ENCODE assay signal across 2 cellular contexts in genomic region chr10:78700816-78701520, GRCh38.
TF ChIP-seq lines count a peak whose summit lies in the region.

No MANE protein-coding gene starts in this region.

TF ChIP-seq in IMR-90, 13 proteins besides CTCF, POLR2A, EP300 and RAD21:
- TF ChIP-seq SMC3 (IDR thresholded peaks at IDR 0.05; ENCODE audit: low read depth, low read length) = no peak
- TF ChIP-seq CEBPB (IDR thresholded peaks at IDR 0.05; ENCODE audit: low read depth, low read length) = no peak
- no peak for TF ChIP-seq NFE2L2 (IDR thresholded peaks at IDR 0.05; ENCODE audit: low read depth, low read length)
- TF ChIP-seq USF2 (IDR thresholded peaks at IDR 0.05; ENCODE audit: low read depth, low read length) = no peak
- TF ChIP-seq FOS (IDR thresholded peaks at IDR 0.05; ENCODE audit: low read depth, low read length) = no peak
- TF ChIP-seq BHLHE40 (IDR thresholded peaks at IDR 0.05; ENCODE audit: low read depth, low read length) = no peak
- TF ChIP-seq RCOR1 (IDR thresholded peaks at IDR 0.05; ENCODE audit: insufficient replicate concordance, low read length) = no peak
- TF ChIP-seq CHD1 (IDR thresholded peaks at IDR 0.05; ENCODE audit: low read depth, low read length) = no peak
- no peak for TF ChIP-seq RFX5 (IDR thresholded peaks at IDR 0.05; ENCODE audit: low read depth, low read length)
- no peak for TF ChIP-seq MAZ (IDR thresholded peaks at IDR 0.05; ENCODE audit: borderline replicate concordance, low read depth, low read length)
- TF ChIP-seq, protein P1, sequence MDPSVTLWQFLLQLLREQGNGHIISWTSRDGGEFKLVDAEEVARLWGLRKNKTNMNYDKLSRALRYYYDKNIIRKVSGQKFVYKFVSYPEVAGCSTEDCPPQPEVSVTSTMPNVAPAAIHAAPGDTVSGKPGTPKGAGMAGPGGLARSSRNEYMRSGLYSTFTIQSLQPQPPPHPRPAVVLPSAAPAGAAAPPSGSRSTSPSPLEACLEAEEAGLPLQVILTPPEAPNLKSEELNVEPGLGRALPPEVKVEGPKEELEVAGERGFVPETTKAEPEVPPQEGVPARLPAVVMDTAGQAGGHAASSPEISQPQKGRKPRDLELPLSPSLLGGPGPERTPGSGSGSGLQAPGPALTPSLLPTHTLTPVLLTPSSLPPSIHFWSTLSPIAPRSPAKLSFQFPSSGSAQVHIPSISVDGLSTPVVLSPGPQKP (IDR thresholded peaks at IDR 0.05; ENCODE audit: borderline replicate concordance, low read depth, low read length) = no peak
- TF ChIP-seq MXI1 (IDR thresholded peaks at IDR 0.05; ENCODE audit: borderline replicate concordance, low read depth, low read length) = no peak
- TF ChIP-seq MAFK (IDR thresholded peaks at IDR 0.05; ENCODE audit: low read depth, low read length) = no peak
TF ChIP-seq in IMR-90: peak in this region for 0.

TF ChIP-seq in endothelial cell of umbilical vein, 7 proteins besides CTCF, POLR2A, EP300 and RAD21:
- TF ChIP-seq MYC (IDR thresholded peaks at IDR 0.05; ENCODE audit: low read depth, low read length) (no peak), EZH2 (IDR thresholded peaks at IDR 0.05; ENCODE audit: borderline replicate concordance, low read depth, low read length, severe bottlenecking) (no peak), GATA2 (IDR thresholded peaks at IDR 0.05; ENCODE audit: insufficient read depth, insufficient read length, low read depth, low read length) (no peak), JUN (IDR thresholded peaks at IDR 0.05; ENCODE audit: borderline replicate concordance, insufficient read depth, insufficient read length, low read depth) (no peak), FOS (IDR thresholded peaks at IDR 0.05; ENCODE audit: borderline replicate concordance, insufficient read depth, low read length) (no peak), POLR2AphosphoS5 (IDR thresholded peaks at IDR 0.05; ENCODE audit: insufficient read depth, low read depth, low read length) (no peak)
- TF ChIP-seq, protein P2, sequence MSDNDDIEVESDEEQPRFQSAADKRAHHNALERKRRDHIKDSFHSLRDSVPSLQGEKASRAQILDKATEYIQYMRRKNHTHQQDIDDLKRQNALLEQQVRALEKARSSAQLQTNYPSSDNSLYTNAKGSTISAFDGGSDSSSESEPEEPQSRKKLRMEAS (IDR thresholded peaks at IDR 0.05; ENCODE audit: insufficient read depth, insufficient read length) = no peak
